1 cellular context compared by ENCODE assay signal in the genomic region with DNA sequence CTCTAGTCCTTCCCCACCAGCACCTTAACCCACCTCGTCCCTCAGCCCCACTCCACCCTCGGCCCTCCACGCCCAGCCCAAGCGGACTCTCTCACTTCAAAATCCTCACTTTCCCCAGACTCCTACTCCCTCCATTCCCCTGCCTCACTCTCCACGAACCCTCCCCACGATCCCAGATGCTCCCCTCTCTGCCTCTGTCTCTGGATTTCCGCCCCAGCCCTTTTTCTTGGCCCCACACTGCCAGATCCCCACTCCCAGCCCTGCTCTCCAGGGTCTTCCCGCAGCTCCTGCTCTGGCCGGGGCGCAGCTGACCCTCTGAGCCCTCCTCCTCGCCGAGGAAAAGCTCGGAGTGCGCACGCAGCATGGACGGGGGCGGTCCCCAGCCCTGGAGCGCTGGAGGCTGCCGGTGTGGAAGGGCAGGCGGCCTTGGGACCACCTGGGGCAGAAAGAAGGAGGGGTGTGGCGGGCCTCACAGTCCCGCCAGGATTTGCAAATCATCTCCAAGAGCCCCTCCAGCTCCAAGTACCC.
A peak's percentile ranks its signal among the peaks of the same experiment; 100 is the strongest.
TF ChIP-seq lines count a peak whose summit lies in the region.

Gene TMEM114 (minus strand): TSS at position 351 of the 528 bp plus-strand sequence. CDS start 673 bp downstream, outside the sequence.

TF ChIP-seq in HEK293, 187 proteins besides CTCF, POLR2A, EP300 and RAD21 (continued from another document):
- TF ChIP-seq PRDM6 (tag by site-specific recombination; IDR thresholded peaks at IDR 0.05): no peak
- TF ChIP-seq ZNF76 (tag by site-specific recombination; IDR thresholded peaks at IDR 0.05; ENCODE audit: borderline replicate concordance, low read depth): no peak
- TF ChIP-seq, protein P1, sequence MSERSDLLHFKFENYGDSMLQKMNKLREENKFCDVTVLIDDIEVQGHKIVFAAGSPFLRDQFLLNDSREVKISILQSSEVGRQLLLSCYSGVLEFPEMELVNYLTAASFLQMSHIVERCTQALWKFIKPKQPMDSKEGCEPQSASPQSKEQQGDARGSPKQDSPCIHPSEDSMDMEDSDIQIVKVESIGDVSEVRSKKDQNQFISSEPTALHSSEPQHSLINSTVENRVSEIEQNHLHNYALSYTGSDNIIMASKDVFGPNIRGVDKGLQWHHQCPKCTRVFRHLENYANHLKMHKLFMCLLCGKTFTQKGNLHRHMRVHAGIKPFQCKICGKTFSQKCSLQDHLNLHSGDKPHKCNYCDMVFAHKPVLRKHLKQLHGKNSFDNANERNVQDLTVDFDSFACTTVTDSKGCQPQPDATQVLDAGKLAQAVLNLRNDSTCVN (tag by site-specific recombination; optimal IDR thresholded peaks at IDR 0.05): no peak
- no peak for TF ChIP-seq ZFP69B (tag by site-specific recombination; IDR thresholded peaks at IDR 0.05)
- no peak for TF ChIP-seq ZNF488 (tag by site-specific recombination; IDR thresholded peaks at IDR 0.05)
- TF ChIP-seq ZNF585B (tag by site-specific recombination; IDR thresholded peaks at IDR 0.05): no peak
- TF ChIP-seq ZNF155 (tag by site-specific recombination; IDR thresholded peaks at IDR 0.05): no peak
- TF ChIP-seq, protein P2, sequence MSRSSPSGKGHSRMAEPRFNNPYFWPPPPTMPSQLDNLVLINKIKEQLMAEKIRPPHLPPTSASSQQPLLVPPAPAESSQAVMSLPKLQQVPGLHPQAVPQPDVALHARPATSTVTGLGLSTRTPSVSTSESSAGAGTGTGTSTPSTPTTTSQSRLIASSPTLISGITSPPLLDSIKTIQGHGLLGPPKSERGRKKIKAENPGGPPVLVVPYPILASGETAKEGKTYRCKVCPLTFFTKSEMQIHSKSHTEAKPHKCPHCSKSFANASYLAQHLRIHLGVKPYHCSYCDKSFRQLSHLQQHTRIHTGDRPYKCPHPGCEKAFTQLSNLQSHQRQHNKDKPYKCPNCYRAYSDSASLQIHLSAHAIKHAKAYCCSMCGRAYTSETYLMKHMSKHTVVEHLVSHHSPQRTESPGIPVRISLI (tag by site-specific recombination; IDR thresholded peaks at IDR 0.05): no peak
- TF ChIP-seq, protein P3, sequence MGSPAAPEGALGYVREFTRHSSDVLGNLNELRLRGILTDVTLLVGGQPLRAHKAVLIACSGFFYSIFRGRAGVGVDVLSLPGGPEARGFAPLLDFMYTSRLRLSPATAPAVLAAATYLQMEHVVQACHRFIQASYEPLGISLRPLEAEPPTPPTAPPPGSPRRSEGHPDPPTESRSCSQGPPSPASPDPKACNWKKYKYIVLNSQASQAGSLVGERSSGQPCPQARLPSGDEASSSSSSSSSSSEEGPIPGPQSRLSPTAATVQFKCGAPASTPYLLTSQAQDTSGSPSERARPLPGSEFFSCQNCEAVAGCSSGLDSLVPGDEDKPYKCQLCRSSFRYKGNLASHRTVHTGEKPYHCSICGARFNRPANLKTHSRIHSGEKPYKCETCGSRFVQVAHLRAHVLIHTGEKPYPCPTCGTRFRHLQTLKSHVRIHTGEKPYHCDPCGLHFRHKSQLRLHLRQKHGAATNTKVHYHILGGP (tag by site-specific recombination; IDR thresholded peaks at IDR 0.05): no peak
- 0 out of 2 replicates have a peak, but pooled peaks have one; percentile 35 for TF ChIP-seq ZNF473 (tag by site-specific recombination; IDR thresholded peaks at IDR 0.05)
- TF ChIP-seq ZNF621 (tag by site-specific recombination; IDR thresholded peaks at IDR 0.05): no peak
- TF ChIP-seq ZNF311 (tag by site-specific recombination; IDR thresholded peaks at IDR 0.05; ENCODE audit: borderline replicate concordance): no peak
- TF ChIP-seq SP3 (tag by site-specific recombination; IDR thresholded peaks at IDR 0.05): no peak
- TF ChIP-seq ZNF704 (tag by site-specific recombination; IDR thresholded peaks at IDR 0.05): no peak
- TF ChIP-seq BCL11B (tag by site-specific recombination; IDR thresholded peaks at IDR 0.05; ENCODE audit: low read depth): no peak
- no peak for TF ChIP-seq PRDM10 (tag by site-specific recombination; IDR thresholded peaks at IDR 0.05)
- TF ChIP-seq ZNF398 (tag by site-specific recombination; IDR thresholded peaks at IDR 0.05): peak; percentile 68
- TF ChIP-seq ZBTB8A (tag by site-specific recombination; IDR thresholded peaks at IDR 0.05): no peak
- TF ChIP-seq ZNF548 (tag by site-specific recombination; IDR thresholded peaks at IDR 0.05): no peak
- peak; percentile 77 for TF ChIP-seq ZNF777 (tag by site-specific recombination; IDR thresholded peaks at IDR 0.05; ENCODE audit: borderline replicate concordance)
- TF ChIP-seq EGR2 (tag by site-specific recombination; IDR thresholded peaks at IDR 0.05; ENCODE audit: low read depth): peak; percentile 37; the same call in 1 of the 2 replicates
- no peak for TF ChIP-seq ZNF830 (tag by site-specific recombination; IDR thresholded peaks at IDR 0.05; ENCODE audit: low read depth)
- TF ChIP-seq, protein P4, sequence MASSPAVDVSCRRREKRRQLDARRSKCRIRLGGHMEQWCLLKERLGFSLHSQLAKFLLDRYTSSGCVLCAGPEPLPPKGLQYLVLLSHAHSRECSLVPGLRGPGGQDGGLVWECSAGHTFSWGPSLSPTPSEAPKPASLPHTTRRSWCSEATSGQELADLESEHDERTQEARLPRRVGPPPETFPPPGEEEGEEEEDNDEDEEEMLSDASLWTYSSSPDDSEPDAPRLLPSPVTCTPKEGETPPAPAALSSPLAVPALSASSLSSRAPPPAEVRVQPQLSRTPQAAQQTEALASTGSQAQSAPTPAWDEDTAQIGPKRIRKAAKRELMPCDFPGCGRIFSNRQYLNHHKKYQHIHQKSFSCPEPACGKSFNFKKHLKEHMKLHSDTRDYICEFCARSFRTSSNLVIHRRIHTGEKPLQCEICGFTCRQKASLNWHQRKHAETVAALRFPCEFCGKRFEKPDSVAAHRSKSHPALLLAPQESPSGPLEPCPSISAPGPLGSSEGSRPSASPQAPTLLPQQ (tag by site-specific recombination; IDR thresholded peaks at IDR 0.05): no peak
- TF ChIP-seq ZNF133 (tag by site-specific recombination; IDR thresholded peaks at IDR 0.05): no peak
- TF ChIP-seq ZNF658 (tag by site-specific recombination; IDR thresholded peaks at IDR 0.05): no peak
- TF ChIP-seq ZNF138 (tag by site-specific recombination; IDR thresholded peaks at IDR 0.05; ENCODE audit: borderline replicate concordance): no peak
- TF ChIP-seq SETDB1 (IDR thresholded peaks at IDR 0.05; ENCODE audit: insufficient read length, low read length): no peak
- TF ChIP-seq ZNF555 (tag by site-specific recombination; conservative IDR thresholded peaks at IDR 0.05): no peak
- no peak for TF ChIP-seq KLF1 (tag by site-specific recombination; IDR thresholded peaks at IDR 0.05)
- TF ChIP-seq PRDM1 (tag by site-specific recombination; IDR thresholded peaks at IDR 0.05): peak; percentile 79
